Comparison of ENCODE assay signal across 16 cellular contexts in genomic region chr5:55856511-55857246, GRCh38. TPM values are rescaled to one million over a fixed set of nuclear protein-coding genes. Genes with fewer than 3 reads are reported as not detected.
A peak's percentile ranks its signal among the peaks of the same experiment; 100 is the strongest.
DNase-seq lines count a peak whose midpoint lies in the region; ATAC-seq and TF ChIP-seq lines count a peak whose summit lies in the region.
"Had no signal": no experiment of that assay in that cellular context is flagged by ENCODE, and none has a peak within 500 bp of the region (broad histone marks: within the 10 kb centered on the region; RNA-seq: fewer than 3 reads in every experiment).

No MANE protein-coding gene starts in this region.

- H3K4me3 Mint-ChIP-seq in activated CD4-positive, alpha-beta T cell treated with anti-CD3 and anti-CD28 coated beads, Interleukin-2, amount 10 ng/mL, durations not matched to agents 7 days and 5 days = peak overlapping the region; percentile 3
- peak overlapping the region; percentile 69 for H3K4me3 Mint-ChIP-seq in activated T-helper 1 cell treated with anti-CD3 and anti-CD28 coated beads, Interleukin-12 subunit alpha, Interleukin-12 subunit beta, Interleukin-2, Interleukin-4 antibody, amounts not matched to agents 30 ng/mL and 10 ng/mL and 1 ng/mL, durations not matched to agents 14 hours and 24 hours and 36 hours
- H3K4me3 Mint-ChIP-seq in naive thymus-derived CD8-positive, alpha-beta T cell = peak overlapping the region in 8 of 10 donors; percentile 27 to 59 (median 47)
- H3K4me3 Mint-ChIP-seq: IgD-negative memory B cell had no signal

- H3K27ac Mint-ChIP-seq in activated CD4-positive, alpha-beta T cell treated with anti-CD3 and anti-CD28 coated beads, Interleukin-2, amount 10 ng/mL, durations not matched to agents 7 days and 5 days = peak overlapping the region; percentile 43
- peak overlapping the region; percentile 59 for H3K27ac Mint-ChIP-seq in activated T-helper 1 cell treated with anti-CD3 and anti-CD28 coated beads, Interleukin-12 subunit alpha, Interleukin-12 subunit beta, Interleukin-2, Interleukin-4 antibody, amounts not matched to agents 30 ng/mL and 10 ng/mL and 1 ng/mL, durations not matched to agents 14 hours and 24 hours and 36 hours
- H3K27ac Mint-ChIP-seq in naive thymus-derived CD8-positive, alpha-beta T cell = peak overlapping the region in 6 of 10 donors; percentile 9 to 72 (median 48)
- H3K27ac Mint-ChIP-seq: IgD-negative memory B cell had no signal

- H3K36me3 Mint-ChIP-seq in activated CD4-positive, alpha-beta T cell treated with anti-CD3 and anti-CD28 coated beads, Interleukin-2, amount 10 ng/mL, durations not matched to agents 7 days and 5 days (ENCODE audit: low read depth) = no peaks in the 10 kb centered on the region
- peaks cover 6% of the 10 kb centered on the region for H3K36me3 Mint-ChIP-seq in activated T-helper 1 cell treated with anti-CD3 and anti-CD28 coated beads, Interleukin-12 subunit alpha, Interleukin-12 subunit beta, Interleukin-2, Interleukin-4 antibody, amounts not matched to agents 30 ng/mL and 10 ng/mL and 1 ng/mL, durations not matched to agents 14 hours and 24 hours and 36 hours (ENCODE audit: low read depth)
- peaks cover 0 to 3% (median 0%) of the 10 kb centered on the region in 3 donors for H3K36me3 Mint-ChIP-seq in naive thymus-derived CD8-positive, alpha-beta T cell
- H3K36me3 Mint-ChIP-seq: IgD-negative memory B cell had no signal

- DNase-seq in activated CD4-positive, alpha-beta T cell treated with anti-CD3 and anti-CD28 coated beads, Interleukin-2, amount 10 ng/mL, durations not matched to agents 7 days and 5 days = peak; percentile 42
- DNase-seq in activated CD4-positive, alpha-beta T cell treated with anti-CD3 and anti-CD28 coated beads, Interleukin-2, amount 50 U/mL, for 4 hours = no peak
- peak; percentile 87 for DNase-seq in NB4 (ENCODE audit: low read depth)
- DNase-seq in activated T-helper 1 cell treated with anti-CD3 and anti-CD28 coated beads, Interleukin-12 subunit alpha, Interleukin-12 subunit beta, Interleukin-2, Interleukin-4 antibody, amounts not matched to agents 30 ng/mL and 10 ng/mL and 1 ng/mL, durations not matched to agents 14 hours and 24 hours and 36 hours (ENCODE audit: low spot score) = peak; percentile 20
- peak in 3 of 10 donors; percentile 6 to 45 (median 40) for DNase-seq in naive thymus-derived CD8-positive, alpha-beta T cell
- no peak for DNase-seq in hippocampal formation (lab: John Stamatoyannopoulos, UW)
- DNase-seq in NCI-H1436 (lab: John Stamatoyannopoulos, UW) = no peak
- DNase-seq in stimulated activated CD4-positive, alpha-beta T cell treated with anti-CD3 and anti-CD28 coated beads, Interleukin-4, amount 100 ng/mL, for 4 hours = no peak
- DNase-seq: adrenal gland, DMS 273 treated with DMSO at 0.1 percent for 48 hours, glutamatergic neuron, kidney glomerular epithelial cell, spleen had no signal

- CTCF ChIA-PET in activated CD4-positive, alpha-beta T cell treated with anti-CD3 and anti-CD28 coated beads, Interleukin-2, amount 10 ng/mL, durations not matched to agents 7 days and 5 days (lab: Charles Lee) = interaction anchor here (0.6 to 1.8 kb wide), 6 partner anchors 13 to 704 kb away, joined by 3 to 6 read pairs (median 4); no protein-coding TSS in a partner anchor

- H3K27me3 Mint-ChIP-seq in activated CD4-positive, alpha-beta T cell treated with anti-CD3 and anti-CD28 coated beads, Interleukin-2, amount 10 ng/mL, durations not matched to agents 7 days and 5 days = peaks cover 2% of the 10 kb centered on the region
- H3K27me3 Mint-ChIP-seq in activated T-helper 1 cell treated with anti-CD3 and anti-CD28 coated beads, Interleukin-12 subunit alpha, Interleukin-12 subunit beta, Interleukin-2, Interleukin-4 antibody, amounts not matched to agents 30 ng/mL and 10 ng/mL and 1 ng/mL, durations not matched to agents 14 hours and 24 hours and 36 hours (ENCODE audit: insufficient read depth) = peaks cover 2% of the 10 kb centered on the region
- peaks cover 0 to 7% (median 2%) of the 10 kb centered on the region in 5 donors for H3K27me3 Mint-ChIP-seq in naive thymus-derived CD8-positive, alpha-beta T cell

- TF ChIP-seq CTCF in NB4 (IDR thresholded peaks at IDR 0.05; ENCODE audit: low read depth, low read length) = no peak

- H3K9me3 Mint-ChIP-seq in activated CD4-positive, alpha-beta T cell treated with anti-CD3 and anti-CD28 coated beads, Interleukin-2, amount 10 ng/mL, durations not matched to agents 7 days and 5 days = peaks cover 2% of the 10 kb centered on the region
- H3K9me3 Mint-ChIP-seq in activated T-helper 1 cell treated with anti-CD3 and anti-CD28 coated beads, Interleukin-12 subunit alpha, Interleukin-12 subunit beta, Interleukin-2, Interleukin-4 antibody, amounts not matched to agents 30 ng/mL and 10 ng/mL and 1 ng/mL, durations not matched to agents 14 hours and 24 hours and 36 hours = peaks cover 13% of the 10 kb centered on the region
- H3K9me3 Mint-ChIP-seq in naive thymus-derived CD8-positive, alpha-beta T cell = peaks cover 0 to 5% (median 0%) of the 10 kb centered on the region in 9 donors

- TF ChIP-seq POLR2A in NB4 (IDR thresholded peaks at IDR 0.05; ENCODE audit: extremely low read depth, insufficient read length) = no peak

- intact Hi-C loops in activated T-helper 1 cell treated with anti-CD3 and anti-CD28 coated beads, Interleukin-12 subunit alpha, Interleukin-12 subunit beta, Interleukin-2, Interleukin-4 antibody, amounts not matched to agents 30 ng/mL and 10 ng/mL and 1 ng/mL, durations not matched to agents 14 hours and 24 hours and 36 hours (cut with micrococcal nuclease) = no loop called here

- peak; percentile 37 to 85 for ATAC-seq in naive thymus-derived CD8-positive, alpha-beta T cell

- POLR2A ChIA-PET in activated CD4-positive, alpha-beta T cell treated with anti-CD3 and anti-CD28 coated beads, Interleukin-2, amount 10 ng/mL, durations not matched to agents 7 days and 5 days (lab: Charles Lee) = no interaction called here
- POLR2A ChIA-PET in naive thymus-derived CD8-positive, alpha-beta T cell (lab: Charles Lee) = no interaction called here

- H3K4me3 ChIP-seq in NB4 (ENCODE audit: low read depth, low read length) = peak overlapping the region; percentile 12
- H3K4me3 ChIP-seq: adrenal gland, SK-N-MC, spleen had no signal

- peaks cover 44% of the 10 kb centered on the region for H3K4me1 Mint-ChIP-seq in activated CD4-positive, alpha-beta T cell treated with anti-CD3 and anti-CD28 coated beads, Interleukin-2, amount 10 ng/mL, durations not matched to agents 7 days and 5 days
- peaks cover 57% of the 10 kb centered on the region for H3K4me1 Mint-ChIP-seq in activated T-helper 1 cell treated with anti-CD3 and anti-CD28 coated beads, Interleukin-12 subunit alpha, Interleukin-12 subunit beta, Interleukin-2, Interleukin-4 antibody, amounts not matched to agents 30 ng/mL and 10 ng/mL and 1 ng/mL, durations not matched to agents 14 hours and 24 hours and 36 hours (ENCODE audit: low read depth)
- peaks cover 22 to 30% (median 28%) of the 10 kb centered on the region in 4 donors for H3K4me1 Mint-ChIP-seq in naive thymus-derived CD8-positive, alpha-beta T cell
- H3K4me1 Mint-ChIP-seq: IgD-negative memory B cell had no signal

RNA-seq across cellular contexts. Expression of gene IL31RA, which starts 5.5 kb away (rescaled TPM):
- total RNA-seq in activated CD4-positive, alpha-beta T cell treated with anti-CD3 and anti-CD28 coated beads, Interleukin-2, amount 10 ng/mL, durations not matched to agents 7 days and 5 days = not detected
- total RNA-seq in activated T-helper 1 cell treated with anti-CD3 and anti-CD28 coated beads, Interleukin-12 subunit alpha, Interleukin-12 subunit beta, Interleukin-2, Interleukin-4 antibody, amounts not matched to agents 30 ng/mL and 10 ng/mL and 1 ng/mL, durations not matched to agents 14 hours and 24 hours and 36 hours = 0.44 and 0.80 TPM in 2 replicates
- not detected for total RNA-seq in naive thymus-derived CD8-positive, alpha-beta T cell
- polyA plus RNA-seq in naive thymus-derived CD8-positive, alpha-beta T cell = not detected
- total RNA-seq: adrenal gland, temporal lobe had no signal
- polyA plus RNA-seq: IgD-negative memory B cell had no signal

Comparison
In these comparisons a context has a peak if more than half of its experiments do, and no peak if none do; other contexts are left out.
1. DNase-seq: peak in activated CD4-positive, alpha-beta T cell treated with anti-CD3 and anti-CD28 coated beads, Interleukin-2, amount 10 ng/mL, durations not matched to agents 7 days and 5 days (single experiment), NB4 (single experiment) and activated T-helper 1 cell treated with anti-CD3 and anti-CD28 coated beads, Interleukin-12 subunit alpha, Interleukin-12 subunit beta, Interleukin-2, Interleukin-4 antibody, amounts not matched to agents 30 ng/mL and 10 ng/mL and 1 ng/mL, durations not matched to agents 14 hours and 24 hours and 36 hours (single experiment); none in activated CD4-positive, alpha-beta T cell treated with anti-CD3 and anti-CD28 coated beads, Interleukin-2, amount 50 U/mL, for 4 hours (0 of 2), hippocampal formation (0 of 2), NCI-H1436 (single experiment) and stimulated activated CD4-positive, alpha-beta T cell treated with anti-CD3 and anti-CD28 coated beads, Interleukin-4, amount 100 ng/mL, for 4 hours (0 of 2).
2. H3K4me3 Mint-ChIP-seq: peak in every context shown above with its lines; median percentile 69 in activated T-helper 1 cell treated with anti-CD3 and anti-CD28 coated beads, Interleukin-12 subunit alpha, Interleukin-12 subunit beta, Interleukin-2, Interleukin-4 antibody, amounts not matched to agents 30 ng/mL and 10 ng/mL and 1 ng/mL, durations not matched to agents 14 hours and 24 hours and 36 hours; 47 in naive thymus-derived CD8-positive, alpha-beta T cell; 3 in activated CD4-positive, alpha-beta T cell treated with anti-CD3 and anti-CD28 coated beads, Interleukin-2, amount 10 ng/mL, durations not matched to agents 7 days and 5 days.
3. Peak in every context shown above with its lines, with median percentiles within 50 percentile points of each other: H3K27ac Mint-ChIP-seq.